Comparison of ENCODE assay signal across 17 cellular contexts in the genomic region with DNA sequence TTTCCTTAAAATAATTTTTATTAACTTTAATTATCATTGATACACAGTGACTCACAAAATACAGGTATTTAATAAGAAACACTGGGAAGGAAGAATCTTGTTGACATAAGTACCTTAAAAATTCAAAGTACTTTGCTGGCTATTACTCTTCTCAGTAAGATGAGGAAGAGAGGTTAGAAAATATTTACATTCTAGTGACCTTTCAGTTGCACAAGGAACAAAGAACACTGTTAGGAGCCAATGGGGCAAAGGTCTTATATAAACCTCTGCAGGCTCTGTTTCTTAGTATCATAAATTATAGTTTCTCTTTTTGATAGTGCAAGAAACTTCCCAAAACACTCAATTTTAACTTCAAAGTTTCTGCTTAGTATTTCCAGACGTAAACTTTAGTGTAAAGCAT. TPM values are rescaled to one million over a fixed set of nuclear protein-coding genes. Genes with fewer than 3 reads are reported as not detected.
DNase-seq lines count a peak whose midpoint lies in the region; ATAC-seq and TF ChIP-seq lines count a peak whose summit lies in the region.
"Had no signal": no experiment of that assay in that cellular context is flagged by ENCODE, and none has a peak within 500 bp of the region (broad histone marks: within the 10 kb centered on the region; RNA-seq: fewer than 3 reads in every experiment).

No MANE protein-coding gene starts in this region.

- H4K91ac ChIP-seq in mesenchymal stem cell (ENCODE audit: low read length), result no peak overlapping the region

- H3K9ac ChIP-seq in fibroblast of lung (ENCODE audit: insufficient read depth, low read length) (no peak overlapping the region), mesenchymal stem cell (ENCODE audit: low read length) (no peak overlapping the region), mesendoderm (ENCODE audit: low read length) (no peak overlapping the region)
- H3K9ac ChIP-seq: KMS-11 had no signal

- H2BK15ac ChIP-seq in mesenchymal stem cell (ENCODE audit: low read depth, poor library complexity, severe bottlenecking) (no peak overlapping the region), mesendoderm (replicated peaks; ENCODE audit: low read depth) (no peak overlapping the region)

- H3K9me3 ChIP-seq in fibroblast of lung (ENCODE audit: control insufficient read depth, insufficient read depth, low read depth, low read length) (no peaks in the 10 kb centered on the region), mesenchymal stem cell (ENCODE audit: control insufficient read depth, low read length) (no peaks in the 10 kb centered on the region), adrenal gland (replicated peaks in 1 of 3) (no peaks in the 10 kb centered on the region)
- H3K9me3 ChIP-seq: MG63 had no signal

- H3K36me3 Mint-ChIP-seq in type B pancreatic cell, result no peaks in the 10 kb centered on the region

- no peak overlapping the region for H3K4me3 ChIP-seq in fibroblast of lung (replicated peaks in 1 of 4; ENCODE audit: control extremely low read depth in 1 of 4, insufficient read depth in 1 of 4, low read depth in 3 of 4, low read length in 4 of 4)
- H3K4me3 ChIP-seq in mesenchymal stem cell (ENCODE audit: insufficient read depth in 1 of 2, low read depth in 1 of 2, low read length in 2 of 2), result no peak overlapping the region
- no peak overlapping the region for H3K4me3 ChIP-seq in adrenal gland
- H3K4me3 ChIP-seq in mesendoderm (ENCODE audit: low read length), result no peak overlapping the region
- H3K4me3 ChIP-seq: MG63 had no signal

- H2AK5ac ChIP-seq in mesenchymal stem cell (ENCODE audit: low read length, severe bottlenecking) (no peak overlapping the region), mesendoderm (ENCODE audit: low read length) (no peak overlapping the region)

- no peak overlapping the region for H4K5ac ChIP-seq in mesendoderm (ENCODE audit: low read length)

- peaks cover under 1% of the 10 kb centered on the region for H3K79me1 ChIP-seq in mesenchymal stem cell (replicated peaks; ENCODE audit: low read length, poor library complexity, severe bottlenecking)
- no peaks in the 10 kb centered on the region for H3K79me1 ChIP-seq in mesendoderm (ENCODE audit: low read length)

- H3K18ac ChIP-seq in mesenchymal stem cell (ENCODE audit: low read depth in 1 of 2, low read length in 2 of 2) (no peak overlapping the region), mesendoderm (ENCODE audit: low read length) (no peak overlapping the region)

- TF ChIP-seq CTCF in fibroblast of lung (conservative IDR thresholded peaks at IDR 0.05 in 1 of 2, IDR thresholded peaks at IDR 0.05 in 1 of 2; ENCODE audit: low read depth in 1 of 2, low read length in 2 of 2) (no peak), type B pancreatic cell (conservative IDR thresholded peaks at IDR 0.05) (no peak), adrenal gland (IDR thresholded peaks at IDR 0.05) (no peak)

- no peak for ATAC-seq in HG03342 (IDR thresholded peaks at IDR 0.05; ENCODE audit: unreplicated experiment)

- H3K4ac ChIP-seq in mesenchymal stem cell (ENCODE audit: low read depth in 1 of 2, low read length in 2 of 2), result no peak overlapping the region
- H3K4ac ChIP-seq in mesendoderm (ENCODE audit: low read depth, low read length), result no peak overlapping the region

- no peak overlapping the region for H2BK120ac ChIP-seq in mesenchymal stem cell (ENCODE audit: low read depth, low read length)
- no peak overlapping the region for H2BK120ac ChIP-seq in mesendoderm (ENCODE audit: low read depth, low read length)

- peak overlapping the region; percentile 16 for H3K4me3 Mint-ChIP-seq in type B pancreatic cell

- no peak overlapping the region for H2BK5ac ChIP-seq in mesenchymal stem cell (ENCODE audit: low read depth, low read length, poor library complexity, severe bottlenecking)
- no peak overlapping the region for H2BK5ac ChIP-seq in mesendoderm (ENCODE audit: low read length)

- H3K4me2 ChIP-seq in fibroblast of lung (ENCODE audit: extremely low read depth, insufficient read depth, low read length), result peak overlapping the region; percentile 23
- H3K4me2 ChIP-seq in mesenchymal stem cell (ENCODE audit: low read length, poor library complexity, severe bottlenecking), result no peak overlapping the region
- no peak overlapping the region for H3K4me2 ChIP-seq in mesendoderm (ENCODE audit: low read length)
- H3K4me2 ChIP-seq: KMS-11 had no signal

- H4K8ac ChIP-seq in mesenchymal stem cell (ENCODE audit: low read length) (no peak overlapping the region), mesendoderm (ENCODE audit: low read depth, low read length) (no peak overlapping the region)

- no peak overlapping the region for H2BK12ac ChIP-seq in mesenchymal stem cell (ENCODE audit: low read length in 2 of 2)

- no peak overlapping the region for H3K14ac ChIP-seq in mesenchymal stem cell (ENCODE audit: low read length in 2 of 2)

- H3K36me3 ChIP-seq in fibroblast of lung (ENCODE audit: control insufficient read depth, insufficient read depth, low read length), result no peaks in the 10 kb centered on the region
- no peaks in the 10 kb centered on the region for H3K36me3 ChIP-seq in mesenchymal stem cell (ENCODE audit: control insufficient read depth in 1 of 2, insufficient read depth in 2 of 2, low read depth in 1 of 2, low read length in 2 of 2)
- no peaks in the 10 kb centered on the region for H3K36me3 ChIP-seq in adrenal gland (replicated peaks in 1 of 2)
- no peaks in the 10 kb centered on the region for H3K36me3 ChIP-seq in mesendoderm (ENCODE audit: control insufficient read depth, insufficient read depth, low read length)
- H3K36me3 ChIP-seq: MG63 had no signal

- no peak overlapping the region for H3K56ac ChIP-seq in mesendoderm (ENCODE audit: low read length)

- H3K27ac ChIP-seq in fibroblast of lung (ENCODE audit: insufficient read depth, low read length) (no peak overlapping the region), mesenchymal stem cell (ENCODE audit: low read length, poor library complexity, severe bottlenecking) (no peak overlapping the region), adrenal gland (no peak overlapping the region), mesendoderm (ENCODE audit: low read depth, low read length) (no peak overlapping the region)
- H3K27ac ChIP-seq: KMS-11 had no signal

- H3K4me1 Mint-ChIP-seq in type B pancreatic cell (ENCODE audit: unreplicated experiment), result peaks cover 30% of the 10 kb centered on the region

- H3K27ac Mint-ChIP-seq in type B pancreatic cell, result peak overlapping the region; percentile 54

- no peaks in the 10 kb centered on the region for H3K9me3 Mint-ChIP-seq in type B pancreatic cell
- H3K9me3 Mint-ChIP-seq: CD8-positive, alpha-beta memory T cell had no signal

- no peaks in the 10 kb centered on the region for H3K27me3 Mint-ChIP-seq in type B pancreatic cell

- H2AFZ ChIP-seq in fibroblast of lung (ENCODE audit: low read length) (no peak overlapping the region), mesenchymal stem cell (ENCODE audit: low read depth, low read length) (no peak overlapping the region)

- H3K4me1 ChIP-seq in fibroblast of lung (ENCODE audit: control insufficient read depth, extremely low read depth, insufficient read depth, low read length), result no peaks in the 10 kb centered on the region
- no peaks in the 10 kb centered on the region for H3K4me1 ChIP-seq in mesenchymal stem cell (ENCODE audit: control insufficient read depth, insufficient read depth, low read depth, low read length)
- H3K4me1 ChIP-seq in adrenal gland (replicated peaks in 1 of 2), result peaks cover 0 to 8% of the 10 kb centered on the region in 2 donors
- H3K4me1 ChIP-seq in mesendoderm (ENCODE audit: control insufficient read depth, low read depth, low read length), result peaks cover 5% of the 10 kb centered on the region

- H4K20me1 ChIP-seq in fibroblast of lung (ENCODE audit: control insufficient read depth, extremely low read depth, insufficient read depth, low read length), result no peaks in the 10 kb centered on the region

- DNase-seq in HuH-7.5 (ENCODE audit: low spot score), result peak; percentile 20
- peak in 1 of 2 donors; percentile 44 for DNase-seq in fibroblast of lung (ENCODE audit: low read depth in 2 of 2)
- DNase-seq in mesenchymal stem cell, result peak; percentile 50
- DNase-seq in type B pancreatic cell (ENCODE audit: extremely low spot score, unreplicated experiment), result no peak
- DNase-seq in adrenal gland, result no peak
- no peak for DNase-seq in mesendoderm
- DNase-seq: CD8-positive, alpha-beta memory T cell; DMS 273 treated with DMSO at 0.1 percent for 48 hours; EL; MG63; NCI-H1092 treated with DMSO at 0.1 percent for 48 hours; NCI-H1694; NCI-H446 treated with DMSO at 0.1 percent for 48 hours; NCI-H82; SIG-M5 had no signal

- H3K27me3 ChIP-seq in fibroblast of lung (ENCODE audit: control insufficient read depth, insufficient read depth, low read length), result no peaks in the 10 kb centered on the region
- no peaks in the 10 kb centered on the region for H3K27me3 ChIP-seq in mesenchymal stem cell (ENCODE audit: control insufficient read depth in 1 of 2, insufficient read depth in 1 of 2, low read length in 2 of 2)
- no peaks in the 10 kb centered on the region for H3K27me3 ChIP-seq in adrenal gland
- H3K27me3 ChIP-seq in mesendoderm (ENCODE audit: insufficient read depth, low read length, poor library complexity), result no peaks in the 10 kb centered on the region
- H3K27me3 ChIP-seq: MG63 had no signal

- peaks cover 1% of the 10 kb centered on the region for H3K79me2 ChIP-seq in fibroblast of lung (ENCODE audit: control insufficient read depth, insufficient read depth, low read length)
- H3K79me2 ChIP-seq in mesendoderm (ENCODE audit: control insufficient read depth, insufficient read depth, low read length), result no peaks in the 10 kb centered on the region

- 0% methylated on average over 1 of the region's 1 CpG for WGBS in mesenchymal stem cell
- WGBS in adrenal gland, 4 donors, result 84 to 98% (median 89%) methylated on average over 1 of the region's 1 CpG
- WGBS in mesendoderm (ENCODE audit: extremely low coverage, insufficient coverage, low lambda C conversion rate), result no CpG with 5 or more reads among the region's 1 CpG

- no peak overlapping the region for H3K23ac ChIP-seq in mesenchymal stem cell (ENCODE audit: low read length in 2 of 2)
- no peak overlapping the region for H3K23ac ChIP-seq in mesendoderm (ENCODE audit: low read length)

- no peak for TF ChIP-seq POLR2A in adrenal gland (IDR thresholded peaks at IDR 0.05)

- intact Hi-C loops in adrenal gland (cut with DNase I), result no loop called here

RNA-seq across cellular contexts. Expression of a gene that starts 4.8 kb away (rescaled TPM):
- total RNA-seq in fibroblast of lung (80.9 and 98.6 TPM in 2 replicates), type B pancreatic cell (ENCODE audit: low replicate concordance) (87.6 and 118 TPM in 2 replicates), adrenal gland (100 to 1,000 TPM; 132 to 222 (median 173) TPM)
- polyA plus RNA-seq in fibroblast of lung (70.1 and 111 TPM in 2 replicates), adrenal gland (100 to 1,000 TPM in 1 of 3 donors, 10 to 100 TPM in 2; 66.5 to 274 (median 84.6) TPM)
- polyA plus RNA-seq in fibroblast of lung (2012), result 60.5 and 81.7 TPM in 2 replicates
- 19.4 and 25.8 TPM in 2 replicates for polyA minus RNA-seq in fibroblast of lung (ENCODE audit: low replicate concordance)
- polyA plus RNA-seq in mesenchymal stem cell (2013, experiment 1 of 2), result 106 TPM
- 109 TPM for polyA plus RNA-seq in mesenchymal stem cell (2013, experiment 2 of 2)
- polyA plus RNA-seq in mesendoderm (2013, experiment 1 of 2), result 84.0 TPM
- polyA plus RNA-seq in mesendoderm (2013, experiment 2 of 2), result 83.0 TPM

Comparison
In these comparisons a context has a peak if more than half of its experiments do, and no peak if none do; other contexts are left out.
1. DNase-seq: peak in HuH-7.5 (single experiment) and mesenchymal stem cell (single experiment); none in type B pancreatic cell (single experiment), adrenal gland (0 of 7) and mesendoderm (single experiment).